Comparison of ENCODE assay signal across 8 cellular contexts in genomic region chr16:74984194-74984669, GRCh38. TPM values are rescaled to one million over a fixed set of nuclear protein-coding genes. Genes with fewer than 3 reads are reported as not detected.
DNase-seq lines count a peak whose midpoint lies in the region; ATAC-seq and TF ChIP-seq lines count a peak whose summit lies in the region.

No MANE protein-coding gene starts in this region.

- H3K9me3 Mint-ChIP-seq in activated T-helper 1 cell treated with anti-CD3 and anti-CD28 coated beads, Interleukin-12 subunit alpha, Interleukin-12 subunit beta, Interleukin-2, Interleukin-4 antibody, amounts not matched to agents 30 ng/mL and 10 ng/mL and 1 ng/mL, durations not matched to agents 14 hours and 24 hours and 36 hours: no peaks in the 10 kb centered on the region

- H3K9me3 ChIP-seq in BLaER1 (no peaks in the 10 kb centered on the region), sigmoid colon (no peaks in the 10 kb centered on the region)

- H3K27me3 Mint-ChIP-seq in activated T-helper 1 cell treated with anti-CD3 and anti-CD28 coated beads, Interleukin-12 subunit alpha, Interleukin-12 subunit beta, Interleukin-2, Interleukin-4 antibody, amounts not matched to agents 30 ng/mL and 10 ng/mL and 1 ng/mL, durations not matched to agents 14 hours and 24 hours and 36 hours (ENCODE audit: insufficient read depth): peaks cover 3% of the 10 kb centered on the region

- H3K36me3 ChIP-seq in BLaER1: peaks cover 5% of the 10 kb centered on the region; the same call in 1 of the 2 replicates
- no peaks in the 10 kb centered on the region for H3K36me3 ChIP-seq in sigmoid colon

- peaks cover 5% of the 10 kb centered on the region for H3K36me3 Mint-ChIP-seq in activated T-helper 1 cell treated with anti-CD3 and anti-CD28 coated beads, Interleukin-12 subunit alpha, Interleukin-12 subunit beta, Interleukin-2, Interleukin-4 antibody, amounts not matched to agents 30 ng/mL and 10 ng/mL and 1 ng/mL, durations not matched to agents 14 hours and 24 hours and 36 hours (ENCODE audit: low read depth)

- WGBS in sigmoid colon, 2 donors: 9 to 16% methylated on average over 26 of the region's 26 CpGs

- H3K4me2 ChIP-seq in BLaER1: peak overlapping the region; percentile 88

- peaks cover 17% of the 10 kb centered on the region for H4K20me1 ChIP-seq in BLaER1

- TF ChIP-seq EP300 in sigmoid colon (IDR thresholded peaks at IDR 0.05): no peak

- peak overlapping the region; percentile 90 for H3K4me3 Mint-ChIP-seq in activated T-helper 1 cell treated with anti-CD3 and anti-CD28 coated beads, Interleukin-12 subunit alpha, Interleukin-12 subunit beta, Interleukin-2, Interleukin-4 antibody, amounts not matched to agents 30 ng/mL and 10 ng/mL and 1 ng/mL, durations not matched to agents 14 hours and 24 hours and 36 hours

- peak overlapping the region; percentile 88 for H3K9ac ChIP-seq in BLaER1

- no peak for TF ChIP-seq POLR2A in sigmoid colon (IDR thresholded peaks at IDR 0.05)

- peak overlapping the region; percentile 90 for H3K27ac Mint-ChIP-seq in activated T-helper 1 cell treated with anti-CD3 and anti-CD28 coated beads, Interleukin-12 subunit alpha, Interleukin-12 subunit beta, Interleukin-2, Interleukin-4 antibody, amounts not matched to agents 30 ng/mL and 10 ng/mL and 1 ng/mL, durations not matched to agents 14 hours and 24 hours and 36 hours

- H3K27me3 ChIP-seq in BLaER1: no peaks in the 10 kb centered on the region
- no peaks in the 10 kb centered on the region for H3K27me3 ChIP-seq in HL-60 (ENCODE audit: insufficient read depth, poor library complexity, severe bottlenecking)
- no peaks in the 10 kb centered on the region for H3K27me3 ChIP-seq in sigmoid colon

- H3K4me3 ChIP-seq in BLaER1: peak overlapping the region; percentile 87
- peak overlapping the region; percentile 100 for H3K4me3 ChIP-seq in HL-60 (replicated peaks; ENCODE audit: insufficient read depth, low read length)
- peak overlapping the region; percentile 69 to 99 (median 84) for H3K4me3 ChIP-seq in sigmoid colon

- intact Hi-C loops in activated T-helper 1 cell treated with anti-CD3 and anti-CD28 coated beads, Interleukin-12 subunit alpha, Interleukin-12 subunit beta, Interleukin-2, Interleukin-4 antibody, amounts not matched to agents 30 ng/mL and 10 ng/mL and 1 ng/mL, durations not matched to agents 14 hours and 24 hours and 36 hours (cut with micrococcal nuclease): loop anchor here (10.0 kb wide), 2 partner anchors 581 to 641 kb away; partner anchors contain the start of genes ADAT1 and GABARAPL2
- intact Hi-C loops in sigmoid colon (cut with DNase I): loop anchor here (10.0 kb wide), 1 partner anchor 251 kb away; no protein-coding TSS in a partner anchor

- peaks cover 27% of the 10 kb centered on the region for H3K4me1 ChIP-seq in BLaER1
- peaks cover 0 to 23% (median 16%) of the 10 kb centered on the region in 4 donors for H3K4me1 ChIP-seq in sigmoid colon

- ATAC-seq in HG03565 (IDR thresholded peaks at IDR 0.05; ENCODE audit: unreplicated experiment): no peak
- no peak for ATAC-seq in GM18907 (IDR thresholded peaks at IDR 0.05; ENCODE audit: unreplicated experiment)

- DNase-seq in HL-60 (ENCODE audit: low read depth in 1 of 2, low spot score in 1 of 2): peak; percentile 19 to 35
- peak; percentile 14 for DNase-seq in activated T-helper 1 cell treated with anti-CD3 and anti-CD28 coated beads, Interleukin-12 subunit alpha, Interleukin-12 subunit beta, Interleukin-2, Interleukin-4 antibody, amounts not matched to agents 30 ng/mL and 10 ng/mL and 1 ng/mL, durations not matched to agents 14 hours and 24 hours and 36 hours (ENCODE audit: low spot score)
- DNase-seq in germinal center (ENCODE audit: low spot score): peak; percentile 4
- no peak for DNase-seq in sigmoid colon
- DNase-seq in OCI-M2 (lab: John Stamatoyannopoulos, UW; ENCODE audit: unreplicated experiment): no peak

- TF ChIP-seq CTCF in HL-60 (IDR thresholded peaks at IDR 0.05; ENCODE audit: insufficient read depth, low read length) (no peak), sigmoid colon (IDR thresholded peaks at IDR 0.05) (no peak)

- H3K4me1 Mint-ChIP-seq in activated T-helper 1 cell treated with anti-CD3 and anti-CD28 coated beads, Interleukin-12 subunit alpha, Interleukin-12 subunit beta, Interleukin-2, Interleukin-4 antibody, amounts not matched to agents 30 ng/mL and 10 ng/mL and 1 ng/mL, durations not matched to agents 14 hours and 24 hours and 36 hours (ENCODE audit: low read depth): peaks cover 14% of the 10 kb centered on the region

- H3K27ac ChIP-seq in BLaER1 (peak overlapping the region; percentile 86), HL-60 (replicated peaks) (peak overlapping the region; percentile 76), sigmoid colon (peak overlapping the region; percentile 76 to 88 (median 80))

RNA-seq across cellular contexts. Expression of gene WDR59, which starts 0.7 kb away (rescaled TPM):
- 85.9 and 95.3 TPM in 2 replicates for total RNA-seq in activated T-helper 1 cell treated with anti-CD3 and anti-CD28 coated beads, Interleukin-12 subunit alpha, Interleukin-12 subunit beta, Interleukin-2, Interleukin-4 antibody, amounts not matched to agents 30 ng/mL and 10 ng/mL and 1 ng/mL, durations not matched to agents 14 hours and 24 hours and 36 hours
- total RNA-seq in sigmoid colon: 10 to 100 TPM; 15.1 to 40.7 (median 24.6) TPM
- 10 to 100 TPM in 2 of 3 donors, 1 to 10 TPM in 1; 6.2 to 20.3 (median 13.8) TPM for polyA plus RNA-seq in sigmoid colon

RNA-seq across cellular contexts. Expression of gene ZNRF1, which starts 14.6 kb away (rescaled TPM):
- total RNA-seq in activated T-helper 1 cell treated with anti-CD3 and anti-CD28 coated beads, Interleukin-12 subunit alpha, Interleukin-12 subunit beta, Interleukin-2, Interleukin-4 antibody, amounts not matched to agents 30 ng/mL and 10 ng/mL and 1 ng/mL, durations not matched to agents 14 hours and 24 hours and 36 hours: 51.2 and 52.2 TPM in 2 replicates
- total RNA-seq in sigmoid colon: 10 to 100 TPM; 16.9 to 33.0 (median 22.3) TPM
- polyA plus RNA-seq in sigmoid colon: 10 to 100 TPM; 10.6 to 12.2 (median 11.4) TPM

Comparison
In these comparisons a context has a peak if more than half of its experiments do, and no peak if none do; other contexts are left out.
1. DNase-seq: peak in HL-60 (2 of 2), activated T-helper 1 cell treated with anti-CD3 and anti-CD28 coated beads, Interleukin-12 subunit alpha, Interleukin-12 subunit beta, Interleukin-2, Interleukin-4 antibody, amounts not matched to agents 30 ng/mL and 10 ng/mL and 1 ng/mL, durations not matched to agents 14 hours and 24 hours and 36 hours (single experiment) and germinal center (single experiment); none in sigmoid colon (single experiment) and OCI-M2 (single experiment).
2. Peak in every context shown above with its lines, with median percentiles within 50 percentile points of each other: H3K27ac ChIP-seq and H3K4me3 ChIP-seq.